In genomic region chr10:91776266-91776665, GRCh38 we compare ENCODE assay signal across 24 cellular contexts.
"Had no signal": no experiment of that assay in that cellular context is flagged by ENCODE, and none has a peak within 500 bp of the region (broad histone marks: within the 10 kb centered on the region; RNA-seq: fewer than 3 reads in every experiment).

No MANE protein-coding gene starts in this region.

- H3K27ac ChIP-seq: colonic mucosa, coronary artery, dorsolateral prefrontal cortex, epithelial cell of prostate, esophagus muscularis mucosa, esophagus squamous epithelium, foreskin keratinocyte, gastrocnemius medialis, gastroesophageal sphincter, heart left ventricle had no signal

- H3K4me3 Mint-ChIP-seq: dendritic cell treated with granulocyte-macrophage colony-stimulating factor and Interleukin-4, amounts not matched to agents 40 ng/mL and 50 ng/mL, for 4 days; effector memory CD8-positive, alpha-beta T cell; endodermal cell had no signal

- H3K27me3 ChIP-seq: colonic mucosa, esophagus muscularis mucosa, esophagus squamous epithelium, gastrocnemius medialis had no signal

- ATAC-seq: effector memory CD8-positive, alpha-beta T cell; esophagus mucosa; foreskin keratinocyte; gastrocnemius medialis; gastroesophageal sphincter; heart left ventricle had no signal

- H3K4me3 ChIP-seq: colonic mucosa, coronary artery, dorsolateral prefrontal cortex, esophagus muscularis mucosa, esophagus squamous epithelium, gastrocnemius medialis, gastroesophageal sphincter, heart left ventricle had no signal

- H3K36me3 ChIP-seq: colonic mucosa, esophagus muscularis mucosa, esophagus squamous epithelium, gastrocnemius medialis, gastroesophageal sphincter, heart left ventricle had no signal

- H3K4me1 ChIP-seq: colonic mucosa, esophagus muscularis mucosa, foreskin keratinocyte, gastrocnemius medialis, gastroesophageal sphincter, heart left ventricle had no signal

- H3K9me3 Mint-ChIP-seq: dendritic cell treated with granulocyte-macrophage colony-stimulating factor and Interleukin-4, amounts not matched to agents 40 ng/mL and 50 ng/mL, for 4 days; effector memory CD8-positive, alpha-beta T cell had no signal

- H3K27ac Mint-ChIP-seq: dendritic cell treated with granulocyte-macrophage colony-stimulating factor and Interleukin-4, amounts not matched to agents 40 ng/mL and 50 ng/mL, for 4 days; effector memory CD8-positive, alpha-beta T cell; endodermal cell had no signal

- DNase-seq: colonic mucosa; cortex of kidney; dermis blood vessel endothelial cell; dorsolateral prefrontal cortex; effector CD4-positive, alpha-beta T cell; effector CD8-positive, alpha-beta T cell; effector memory CD4-positive, alpha-beta T cell; effector memory CD8-positive, alpha-beta T cell; endodermal cell; erythroblast; esophagus squamous epithelium; foreskin fibroblast; foreskin keratinocyte; foreskin melanocyte; gastrocnemius medialis; glutamatergic neuron; head of caudate nucleus; heart left ventricle had no signal

- H3K9me3 ChIP-seq: colonic mucosa, esophagus muscularis mucosa, esophagus squamous epithelium, gastrocnemius medialis, gastroesophageal sphincter, heart left ventricle had no signal
